1 cellular context compared by ENCODE assay signal in the genomic region with DNA sequence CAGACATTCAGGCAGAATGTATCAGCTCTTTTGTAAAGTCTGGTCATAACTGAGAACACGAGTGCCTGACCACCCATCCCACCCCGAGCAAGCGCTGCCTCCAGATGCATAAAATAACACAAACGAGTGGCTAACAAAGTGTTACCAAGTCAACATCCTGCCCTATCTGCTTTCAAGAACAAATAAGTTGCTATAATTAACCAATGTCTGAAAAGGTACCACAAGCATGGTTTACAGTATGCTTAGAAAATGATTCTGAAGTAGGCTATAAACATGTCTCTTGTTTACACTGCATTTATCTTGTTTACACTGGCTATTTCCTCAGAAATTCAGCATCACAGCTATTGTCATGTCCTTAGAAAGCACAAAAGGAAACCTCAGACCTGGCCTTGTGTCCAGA.
TF ChIP-seq lines count a peak whose summit lies in the region.

No MANE protein-coding gene starts in this region.

TF ChIP-seq in HepG2, 621 proteins besides CTCF, POLR2A, EP300 and RAD21 (continued from another document):
- TF ChIP-seq, protein P1, sequence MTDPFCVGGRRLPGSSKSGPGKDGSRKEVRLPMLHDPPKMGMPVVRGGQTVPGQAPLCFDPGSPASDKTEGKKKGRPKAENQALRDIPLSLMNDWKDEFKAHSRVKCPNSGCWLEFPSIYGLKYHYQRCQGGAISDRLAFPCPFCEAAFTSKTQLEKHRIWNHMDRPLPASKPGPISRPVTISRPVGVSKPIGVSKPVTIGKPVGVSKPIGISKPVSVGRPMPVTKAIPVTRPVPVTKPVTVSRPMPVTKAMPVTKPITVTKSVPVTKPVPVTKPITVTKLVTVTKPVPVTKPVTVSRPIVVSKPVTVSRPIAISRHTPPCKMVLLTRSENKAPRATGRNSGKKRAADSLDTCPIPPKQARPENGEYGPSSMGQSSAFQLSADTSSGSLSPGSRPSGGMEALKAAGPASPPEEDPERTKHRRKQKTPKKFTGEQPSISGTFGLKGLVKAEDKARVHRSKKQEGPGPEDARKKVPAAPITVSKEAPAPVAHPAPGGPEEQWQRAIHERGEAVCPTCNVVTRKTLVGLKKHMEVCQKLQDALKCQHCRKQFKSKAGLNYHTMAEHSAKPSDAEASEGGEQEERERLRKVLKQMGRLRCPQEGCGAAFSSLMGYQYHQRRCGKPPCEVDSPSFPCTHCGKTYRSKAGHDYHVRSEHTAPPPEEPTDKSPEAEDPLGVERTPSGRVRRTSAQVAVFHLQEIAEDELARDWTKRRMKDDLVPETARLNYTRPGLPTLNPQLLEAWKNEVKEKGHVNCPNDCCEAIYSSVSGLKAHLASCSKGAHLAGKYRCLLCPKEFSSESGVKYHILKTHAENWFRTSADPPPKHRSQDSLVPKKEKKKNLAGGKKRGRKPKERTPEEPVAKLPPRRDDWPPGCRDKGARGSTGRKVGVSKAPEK (CRISPR knock-in tag; IDR thresholded peaks at IDR 0.05; ENCODE audit: borderline replicate concordance), result no peak
- TF ChIP-seq ZNF607 (CRISPR knock-in tag; IDR thresholded peaks at IDR 0.05; ENCODE audit: borderline replicate concordance), result no peak
- TF ChIP-seq ETV5 (CRISPR knock-in tag; IDR thresholded peaks at IDR 0.05; ENCODE audit: borderline replicate concordance), result no peak
- TF ChIP-seq, protein P2, sequence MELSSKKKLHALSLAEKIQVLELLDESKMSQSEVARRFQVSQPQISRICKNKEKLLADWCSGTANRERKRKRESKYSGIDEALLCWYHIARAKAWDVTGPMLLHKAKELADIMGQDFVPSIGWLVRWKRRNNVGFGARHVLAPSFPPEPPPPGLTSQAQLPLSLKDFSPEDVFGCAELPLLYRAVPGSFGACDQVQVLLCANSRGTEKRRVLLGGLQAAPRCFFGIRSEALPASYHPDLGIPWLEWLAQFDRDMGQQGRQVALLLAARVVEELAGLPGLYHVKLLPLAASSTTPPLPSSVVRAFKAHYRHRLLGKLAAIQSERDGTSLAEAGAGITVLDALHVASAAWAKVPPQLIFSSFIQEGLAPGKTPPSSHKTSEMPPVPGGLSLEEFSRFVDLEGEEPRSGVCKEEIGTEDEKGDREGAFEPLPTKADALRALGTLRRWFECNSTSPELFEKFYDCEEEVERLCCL (CRISPR knock-in tag; IDR thresholded peaks at IDR 0.05; ENCODE audit: borderline replicate concordance), result no peak
- TF ChIP-seq, protein P3, sequence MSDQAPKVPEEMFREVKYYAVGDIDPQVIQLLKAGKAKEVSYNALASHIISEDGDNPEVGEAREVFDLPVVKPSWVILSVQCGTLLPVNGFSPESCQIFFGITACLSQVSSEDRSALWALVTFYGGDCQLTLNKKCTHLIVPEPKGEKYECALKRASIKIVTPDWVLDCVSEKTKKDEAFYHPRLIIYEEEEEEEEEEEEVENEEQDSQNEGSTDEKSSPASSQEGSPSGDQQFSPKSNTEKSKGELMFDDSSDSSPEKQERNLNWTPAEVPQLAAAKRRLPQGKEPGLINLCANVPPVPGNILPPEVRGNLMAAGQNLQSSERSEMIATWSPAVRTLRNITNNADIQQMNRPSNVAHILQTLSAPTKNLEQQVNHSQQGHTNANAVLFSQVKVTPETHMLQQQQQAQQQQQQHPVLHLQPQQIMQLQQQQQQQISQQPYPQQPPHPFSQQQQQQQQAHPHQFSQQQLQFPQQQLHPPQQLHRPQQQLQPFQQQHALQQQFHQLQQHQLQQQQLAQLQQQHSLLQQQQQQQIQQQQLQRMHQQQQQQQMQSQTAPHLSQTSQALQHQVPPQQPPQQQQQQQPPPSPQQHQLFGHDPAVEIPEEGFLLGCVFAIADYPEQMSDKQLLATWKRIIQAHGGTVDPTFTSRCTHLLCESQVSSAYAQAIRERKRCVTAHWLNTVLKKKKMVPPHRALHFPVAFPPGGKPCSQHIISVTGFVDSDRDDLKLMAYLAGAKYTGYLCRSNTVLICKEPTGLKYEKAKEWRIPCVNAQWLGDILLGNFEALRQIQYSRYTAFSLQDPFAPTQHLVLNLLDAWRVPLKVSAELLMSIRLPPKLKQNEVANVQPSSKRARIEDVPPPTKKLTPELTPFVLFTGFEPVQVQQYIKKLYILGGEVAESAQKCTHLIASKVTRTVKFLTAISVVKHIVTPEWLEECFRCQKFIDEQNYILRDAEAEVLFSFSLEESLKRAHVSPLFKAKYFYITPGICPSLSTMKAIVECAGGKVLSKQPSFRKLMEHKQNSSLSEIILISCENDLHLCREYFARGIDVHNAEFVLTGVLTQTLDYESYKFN (CRISPR knock-in tag; conservative IDR thresholded peaks at IDR 0.05), result peak; percentile 67
- TF ChIP-seq ZNF766 (CRISPR knock-in tag; IDR thresholded peaks at IDR 0.05; ENCODE audit: borderline replicate concordance), result 0 out of 2 replicates have a peak, but pooled peaks have one; percentile 35
- TF ChIP-seq SP140L (CRISPR knock-in tag; IDR thresholded peaks at IDR 0.05; ENCODE audit: borderline replicate concordance), result no peak
- TF ChIP-seq, protein P4, sequence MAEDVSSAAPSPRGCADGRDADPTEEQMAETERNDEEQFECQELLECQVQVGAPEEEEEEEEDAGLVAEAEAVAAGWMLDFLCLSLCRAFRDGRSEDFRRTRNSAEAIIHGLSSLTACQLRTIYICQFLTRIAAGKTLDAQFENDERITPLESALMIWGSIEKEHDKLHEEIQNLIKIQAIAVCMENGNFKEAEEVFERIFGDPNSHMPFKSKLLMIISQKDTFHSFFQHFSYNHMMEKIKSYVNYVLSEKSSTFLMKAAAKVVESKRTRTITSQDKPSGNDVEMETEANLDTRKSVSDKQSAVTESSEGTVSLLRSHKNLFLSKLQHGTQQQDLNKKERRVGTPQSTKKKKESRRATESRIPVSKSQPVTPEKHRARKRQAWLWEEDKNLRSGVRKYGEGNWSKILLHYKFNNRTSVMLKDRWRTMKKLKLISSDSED (CRISPR knock-in tag; IDR thresholded peaks at IDR 0.05), result no peak
- TF ChIP-seq RARA (CRISPR knock-in tag; IDR thresholded peaks at IDR 0.05), result peak; percentile 82
- no peak for TF ChIP-seq ZBTB1 (CRISPR knock-in tag; IDR thresholded peaks at IDR 0.05; ENCODE audit: borderline replicate concordance)
- TF ChIP-seq TEAD3 (CRISPR knock-in tag; optimal IDR thresholded peaks at IDR 0.05; ENCODE audit: borderline replicate concordance), result peak; percentile 14
- TF ChIP-seq NFE2L2 (IDR thresholded peaks at IDR 0.05; ENCODE audit: low read length), result no peak
- no peak for TF ChIP-seq ZNF3 (CRISPR knock-in tag; IDR thresholded peaks at IDR 0.05)
- TF ChIP-seq ZNF331 (CRISPR knock-in tag; IDR thresholded peaks at IDR 0.05), result no peak
- no peak for TF ChIP-seq ZNF326 (CRISPR knock-in tag; IDR thresholded peaks at IDR 0.05; ENCODE audit: borderline replicate concordance)
- peak; percentile 75 for TF ChIP-seq SKI (IDR thresholded peaks at IDR 0.05; ENCODE audit: partially characterized antibody)
- TF ChIP-seq ZFP1 (CRISPR knock-in tag; IDR thresholded peaks at IDR 0.05), result no peak
- TF ChIP-seq ZNF777 (CRISPR knock-in tag; IDR thresholded peaks at IDR 0.05), result no peak
- no peak for TF ChIP-seq NCOA1 (CRISPR knock-in tag; IDR thresholded peaks at IDR 0.05)
- peak; percentile 23; the same call in 1 of the 2 replicates for TF ChIP-seq SNAPC2 (CRISPR knock-in tag; IDR thresholded peaks at IDR 0.05)
- TF ChIP-seq NFKBIZ (CRISPR knock-in tag; IDR thresholded peaks at IDR 0.05), result no peak
- TF ChIP-seq PHF21A (CRISPR knock-in tag; IDR thresholded peaks at IDR 0.05), result peak; percentile 46; the same call in 1 of the 2 replicates
- TF ChIP-seq ZNF382 (CRISPR knock-in tag; IDR thresholded peaks at IDR 0.05; ENCODE audit: borderline replicate concordance), result no peak
- TF ChIP-seq, protein P5, sequence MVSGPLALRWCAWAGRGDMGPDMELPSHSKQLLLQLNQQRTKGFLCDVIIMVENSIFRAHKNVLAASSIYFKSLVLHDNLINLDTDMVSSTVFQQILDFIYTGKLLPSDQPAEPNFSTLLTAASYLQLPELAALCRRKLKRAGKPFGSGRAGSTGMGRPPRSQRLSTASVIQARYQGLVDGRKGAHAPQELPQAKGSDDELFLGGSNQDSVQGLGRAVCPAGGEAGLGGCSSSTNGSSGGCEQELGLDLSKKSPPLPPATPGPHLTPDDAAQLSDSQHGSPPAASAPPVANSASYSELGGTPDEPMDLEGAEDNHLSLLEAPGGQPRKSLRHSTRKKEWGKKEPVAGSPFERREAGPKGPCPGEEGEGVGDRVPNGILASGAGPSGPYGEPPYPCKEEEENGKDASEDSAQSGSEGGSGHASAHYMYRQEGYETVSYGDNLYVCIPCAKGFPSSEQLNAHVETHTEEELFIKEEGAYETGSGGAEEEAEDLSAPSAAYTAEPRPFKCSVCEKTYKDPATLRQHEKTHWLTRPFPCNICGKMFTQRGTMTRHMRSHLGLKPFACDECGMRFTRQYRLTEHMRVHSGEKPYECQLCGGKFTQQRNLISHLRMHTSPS (CRISPR knock-in tag; IDR thresholded peaks at IDR 0.05; ENCODE audit: low read depth), result no peak
- no peak for TF ChIP-seq SRSF4 (IDR thresholded peaks at IDR 0.05; ENCODE audit: low read depth, low read length, poor library complexity, severe bottlenecking)
- TF ChIP-seq TBX3 (IDR thresholded peaks at IDR 0.05; ENCODE audit: borderline replicate concordance), result peak; percentile 96
- no peak for TF ChIP-seq HOXA5 (CRISPR knock-in tag; IDR thresholded peaks at IDR 0.05)
- TF ChIP-seq ZNF782 (CRISPR knock-in tag; IDR thresholded peaks at IDR 0.05; ENCODE audit: borderline replicate concordance), result no peak
- TF ChIP-seq ZFP41 (CRISPR knock-in tag; IDR thresholded peaks at IDR 0.05; ENCODE audit: borderline replicate concordance), result no peak
- TF ChIP-seq, protein P6, sequence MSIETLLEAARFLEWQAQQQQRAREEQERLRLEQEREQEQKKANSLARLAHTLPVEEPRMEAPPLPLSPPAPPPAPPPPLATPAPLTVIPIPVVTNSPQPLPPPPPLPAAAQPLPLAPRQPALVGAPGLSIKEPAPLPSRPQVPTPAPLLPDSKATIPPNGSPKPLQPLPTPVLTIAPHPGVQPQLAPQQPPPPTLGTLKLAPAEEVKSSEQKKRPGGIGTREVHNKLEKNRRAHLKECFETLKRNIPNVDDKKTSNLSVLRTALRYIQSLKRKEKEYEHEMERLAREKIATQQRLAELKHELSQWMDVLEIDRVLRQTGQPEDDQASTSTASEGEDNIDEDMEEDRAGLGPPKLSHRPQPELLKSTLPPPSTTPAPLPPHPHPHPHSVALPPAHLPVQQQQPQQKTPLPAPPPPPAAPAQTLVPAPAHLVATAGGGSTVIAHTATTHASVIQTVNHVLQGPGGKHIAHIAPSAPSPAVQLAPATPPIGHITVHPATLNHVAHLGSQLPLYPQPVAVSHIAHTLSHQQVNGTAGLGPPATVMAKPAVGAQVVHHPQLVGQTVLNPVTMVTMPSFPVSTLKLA (IDR thresholded peaks at IDR 0.05), result no peak
- TF ChIP-seq ZSCAN9 (CRISPR knock-in tag; IDR thresholded peaks at IDR 0.05; ENCODE audit: borderline replicate concordance), result no peak
- peak; percentile 78 for TF ChIP-seq MIXL1 (CRISPR knock-in tag; IDR thresholded peaks at IDR 0.05)
- TF ChIP-seq ZNF33B (CRISPR knock-in tag; IDR thresholded peaks at IDR 0.05), result no peak
- TF ChIP-seq, protein P7, sequence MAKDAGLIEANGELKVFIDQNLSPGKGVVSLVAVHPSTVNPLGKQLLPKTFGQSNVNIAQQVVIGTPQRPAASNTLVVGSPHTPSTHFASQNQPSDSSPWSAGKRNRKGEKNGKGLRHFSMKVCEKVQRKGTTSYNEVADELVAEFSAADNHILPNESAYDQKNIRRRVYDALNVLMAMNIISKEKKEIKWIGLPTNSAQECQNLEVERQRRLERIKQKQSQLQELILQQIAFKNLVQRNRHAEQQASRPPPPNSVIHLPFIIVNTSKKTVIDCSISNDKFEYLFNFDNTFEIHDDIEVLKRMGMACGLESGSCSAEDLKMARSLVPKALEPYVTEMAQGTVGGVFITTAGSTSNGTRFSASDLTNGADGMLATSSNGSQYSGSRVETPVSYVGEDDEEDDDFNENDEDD (CRISPR knock-in tag; IDR thresholded peaks at IDR 0.05; ENCODE audit: borderline replicate concordance), result no peak
- TF ChIP-seq ZNF713 (CRISPR knock-in tag; IDR thresholded peaks at IDR 0.05), result no peak
- no peak for TF ChIP-seq SPEN (CRISPR knock-in tag; IDR thresholded peaks at IDR 0.05; ENCODE audit: low read depth)
- no peak for TF ChIP-seq ZNF232 (CRISPR knock-in tag; IDR thresholded peaks at IDR 0.05; ENCODE audit: borderline replicate concordance)
- TF ChIP-seq ZNF224 (CRISPR knock-in tag; IDR thresholded peaks at IDR 0.05), result no peak
- no peak for TF ChIP-seq ZFP36L1 (CRISPR knock-in tag; IDR thresholded peaks at IDR 0.05)
- TF ChIP-seq ZFYVE20 (CRISPR knock-in tag; IDR thresholded peaks at IDR 0.05; ENCODE audit: borderline replicate concordance, low read depth), result no peak
- no peak for TF ChIP-seq SNAI1 (CRISPR knock-in tag; IDR thresholded peaks at IDR 0.05; ENCODE audit: borderline replicate concordance)
- TF ChIP-seq ZNF652 (CRISPR knock-in tag; IDR thresholded peaks at IDR 0.05; ENCODE audit: borderline replicate concordance, low read depth), result 0 out of 2 replicates have a peak, but pooled peaks have one; percentile 18
- no peak for TF ChIP-seq SIN3B (IDR thresholded peaks at IDR 0.05; ENCODE audit: low read length)
TF ChIP-seq in HepG2: peak in this region for 74.
